In the genomic region with DNA sequence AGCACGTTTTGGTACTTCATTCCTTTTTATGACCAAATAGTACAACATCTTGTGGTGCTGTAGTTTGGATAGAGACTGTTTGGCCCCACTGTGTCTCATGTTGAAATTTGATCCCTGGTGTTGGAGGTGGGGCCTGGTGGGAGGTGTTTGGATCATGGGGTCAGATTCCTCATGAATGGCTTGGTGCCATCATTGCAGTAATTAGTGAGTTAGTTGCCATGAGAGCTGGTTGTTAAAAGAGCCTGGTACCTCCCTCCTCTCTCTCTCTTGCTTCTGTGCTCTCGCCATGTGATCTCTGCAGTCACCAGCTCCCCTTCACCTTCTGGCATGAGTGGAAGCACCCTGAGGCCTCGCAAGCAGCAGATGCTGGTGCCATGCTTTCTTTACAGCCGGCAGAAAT, we compare ENCODE assay signal across 23 cellular contexts. TPM values are rescaled to one million over a fixed set of nuclear protein-coding genes. Genes with fewer than 3 reads are reported as not detected.
DNase-seq lines count a peak whose midpoint lies in the region; ATAC-seq, FAIRE-seq and TF ChIP-seq lines count a peak whose summit lies in the region.
"Had no signal": no experiment of that assay in that cellular context is flagged by ENCODE, and none has a peak within 500 bp of the region (broad histone marks: within the 10 kb centered on the region; RNA-seq: fewer than 3 reads in every experiment).

No MANE protein-coding gene starts in this region.

- no peak for TF ChIP-seq RAD21 in HepG2 (CRISPR knock-in tag; IDR thresholded peaks at IDR 0.05)

- intact Hi-C loops in HepG2 (cut with micrococcal nuclease; ENCODE audit: unreplicated experiment): no loop called here
- intact Hi-C loops in heart left ventricle (cut with DNase I): no loop called here

- CTCF ChIA-PET in HepG2 (lab: Yijun Ruan, JAX; ENCODE audit: low intra/inter-chr PET ratio, low total read pairs): no interaction called here

- H4K20me1 ChIP-seq in HepG2 (ENCODE audit: insufficient read depth, low read length): no peaks in the 10 kb centered on the region

- no peak for TF ChIP-seq CTCF in HepG2 (CRISPR knock-in tag; IDR thresholded peaks at IDR 0.05)
- TF ChIP-seq CTCF in heart left ventricle (IDR thresholded peaks at IDR 0.05): no peak

- FAIRE-seq in HepG2 (lab: Jason Lieb, UNC): peak; percentile 49
- FAIRE-seq: D721Med had no signal

- peaks cover 10% of the 10 kb centered on the region; the same call in 1 of the 2 replicates for H3K4me1 ChIP-seq in HepG2 (ENCODE audit: insufficient read depth, low read length)
- no peaks in the 10 kb centered on the region for H3K4me1 ChIP-seq in heart left ventricle
- H3K4me1 ChIP-seq: left lung, sigmoid colon, SJCRH30, upper lobe of right lung had no signal

- DNase-seq in Daoy (ENCODE audit: low read depth): peak; percentile 15
- DNase-seq in NCI-H146 (lab: John Stamatoyannopoulos, UW): peak; percentile 63
- DNase-seq in RPMI7951 (ENCODE audit: low read depth): peak; percentile 53
- DNase-seq in HepG2 (ENCODE audit: low spot score): no peak
- no peak for DNase-seq in NK-92 (lab: John Stamatoyannopoulos, UW; ENCODE audit: unreplicated experiment)
- no peak for DNase-seq in heart left ventricle
- DNase-seq: activated CD4-positive, alpha-beta T cell treated with anti-CD3 and anti-CD28 coated beads for 48 hours; activated naive CD4-positive, alpha-beta T cell treated with anti-CD3 and anti-CD28 coated beads, Interleukin-2, amount 10 ng/mL, durations not matched to agents 7 days and 5 days; H7; heart right ventricle; KG1; left lung; MV-4-11; NCI-H2081 treated with DMSO at 0.1 percent for 48 hours; NCI-H526; ovary; PC-3; sigmoid colon; upper lobe of right lung had no signal

- H3K4me2 ChIP-seq in HepG2 (ENCODE audit: low read depth, low read length): no peak overlapping the region

- in situ Hi-C loops in HepG2 (cut with HindIII; ENCODE audit: extremely low pct_ligation_motif_present, low pct_unique_long_range_greater_than_20kb): no loop called here

- H3K36me3 ChIP-seq in HepG2 (replicated peaks in 1 of 2; ENCODE audit: control insufficient read depth in 1 of 2, insufficient read depth in 2 of 2, low read length in 2 of 2) (no peaks in the 10 kb centered on the region), heart left ventricle (no peaks in the 10 kb centered on the region)
- H3K36me3 ChIP-seq: cardiac muscle cell, heart right ventricle, left lung, ovary, sigmoid colon, SJCRH30, upper lobe of right lung had no signal

- H3K27me3 ChIP-seq in HepG2 (ENCODE audit: control insufficient read depth in 1 of 2, insufficient read depth in 2 of 2, low read length in 2 of 2) (no peaks in the 10 kb centered on the region), heart left ventricle (no peaks in the 10 kb centered on the region)
- H3K27me3 ChIP-seq: cardiac muscle cell, heart right ventricle, left lung, ovary, sigmoid colon, SJCRH30, upper lobe of right lung had no signal

- H3K9ac ChIP-seq in HepG2 (ENCODE audit: insufficient read depth, low read depth, low read length): no peak overlapping the region

- H3K27ac ChIP-seq in HepG2 (ENCODE audit: extremely low read length, insufficient read depth, low read length) (no peak overlapping the region), heart left ventricle (no peak overlapping the region)
- H3K27ac ChIP-seq: cardiac muscle cell, heart right ventricle, left lung, ovary, sigmoid colon, SJCRH30, upper lobe of right lung had no signal

- ATAC-seq in HepG2 (no peak; the same call in 2 of the 3 replicates), GM21723 (IDR thresholded peaks at IDR 0.05; ENCODE audit: unreplicated experiment) (no peak), heart left ventricle (no peak)
- ATAC-seq: heart right ventricle, left lung, PC-3, upper lobe of right lung had no signal

- no peaks in the 10 kb centered on the region for H3K79me2 ChIP-seq in HepG2 (ENCODE audit: insufficient read depth, low read length)

- TF ChIP-seq EP300 in HepG2 (IDR thresholded peaks at IDR 0.05; ENCODE audit: low read depth in 2 of 2, low read length in 2 of 2): no peak
- TF ChIP-seq EP300 in HepG2 (CRISPR knock-in tag; IDR thresholded peaks at IDR 0.05; ENCODE audit: borderline replicate concordance): no peak

- no peaks in the 10 kb centered on the region for H3K9me3 ChIP-seq in HepG2 (ENCODE audit: low read length)
- H3K9me3 ChIP-seq in heart left ventricle: no peaks in the 10 kb centered on the region
- H3K9me3 ChIP-seq: heart right ventricle, left lung, ovary, sigmoid colon, SJCRH30, upper lobe of right lung had no signal

- no peak for TF ChIP-seq POLR2A in HepG2 (IDR thresholded peaks at IDR 0.05; ENCODE audit: insufficient read depth in 1 of 2, low read depth in 2 of 2, low read length in 2 of 2)
- no peak for TF ChIP-seq POLR2A in heart left ventricle (IDR thresholded peaks at IDR 0.05)

- 45% methylated on average over 4 of the region's 4 CpGs for WGBS in HepG2 (ENCODE audit: low lambda C conversion rate)
- WGBS in heart left ventricle, 4 donors: 80 to 86% (median 80%) methylated on average over 4 of the region's 4 CpGs

- POLR2A ChIA-PET in HepG2 (lab: Yijun Ruan, JAX): no interaction called here

- H2AFZ ChIP-seq in HepG2 (ENCODE audit: low read length): no peak overlapping the region

- H3K4me3 ChIP-seq in HepG2 (replicated peaks in 1 of 3; ENCODE audit: insufficient read depth in 1 of 3, low read depth in 2 of 3, low read length in 3 of 3) (no peak overlapping the region), heart left ventricle (no peak overlapping the region)
- H3K4me3 ChIP-seq: cardiac muscle cell, heart right ventricle, left lung, ovary, sigmoid colon, SJCRH30, upper lobe of right lung had no signal

- no TSS peak for BruUV-seq in HepG2 (replicated peaks; lab: Mats Ljungman, UMichigan)

TF ChIP-seq in HepG2, 621 proteins besides CTCF, POLR2A, EP300 and RAD21 (continues in another document):
- no peak for TF ChIP-seq SOX6 (IDR thresholded peaks at IDR 0.05)
- no peak for TF ChIP-seq SOX6 (CRISPR knock-in tag; IDR thresholded peaks at IDR 0.05)
- TF ChIP-seq ZNF543 (CRISPR knock-in tag; IDR thresholded peaks at IDR 0.05): no peak
- TF ChIP-seq, protein P1, sequence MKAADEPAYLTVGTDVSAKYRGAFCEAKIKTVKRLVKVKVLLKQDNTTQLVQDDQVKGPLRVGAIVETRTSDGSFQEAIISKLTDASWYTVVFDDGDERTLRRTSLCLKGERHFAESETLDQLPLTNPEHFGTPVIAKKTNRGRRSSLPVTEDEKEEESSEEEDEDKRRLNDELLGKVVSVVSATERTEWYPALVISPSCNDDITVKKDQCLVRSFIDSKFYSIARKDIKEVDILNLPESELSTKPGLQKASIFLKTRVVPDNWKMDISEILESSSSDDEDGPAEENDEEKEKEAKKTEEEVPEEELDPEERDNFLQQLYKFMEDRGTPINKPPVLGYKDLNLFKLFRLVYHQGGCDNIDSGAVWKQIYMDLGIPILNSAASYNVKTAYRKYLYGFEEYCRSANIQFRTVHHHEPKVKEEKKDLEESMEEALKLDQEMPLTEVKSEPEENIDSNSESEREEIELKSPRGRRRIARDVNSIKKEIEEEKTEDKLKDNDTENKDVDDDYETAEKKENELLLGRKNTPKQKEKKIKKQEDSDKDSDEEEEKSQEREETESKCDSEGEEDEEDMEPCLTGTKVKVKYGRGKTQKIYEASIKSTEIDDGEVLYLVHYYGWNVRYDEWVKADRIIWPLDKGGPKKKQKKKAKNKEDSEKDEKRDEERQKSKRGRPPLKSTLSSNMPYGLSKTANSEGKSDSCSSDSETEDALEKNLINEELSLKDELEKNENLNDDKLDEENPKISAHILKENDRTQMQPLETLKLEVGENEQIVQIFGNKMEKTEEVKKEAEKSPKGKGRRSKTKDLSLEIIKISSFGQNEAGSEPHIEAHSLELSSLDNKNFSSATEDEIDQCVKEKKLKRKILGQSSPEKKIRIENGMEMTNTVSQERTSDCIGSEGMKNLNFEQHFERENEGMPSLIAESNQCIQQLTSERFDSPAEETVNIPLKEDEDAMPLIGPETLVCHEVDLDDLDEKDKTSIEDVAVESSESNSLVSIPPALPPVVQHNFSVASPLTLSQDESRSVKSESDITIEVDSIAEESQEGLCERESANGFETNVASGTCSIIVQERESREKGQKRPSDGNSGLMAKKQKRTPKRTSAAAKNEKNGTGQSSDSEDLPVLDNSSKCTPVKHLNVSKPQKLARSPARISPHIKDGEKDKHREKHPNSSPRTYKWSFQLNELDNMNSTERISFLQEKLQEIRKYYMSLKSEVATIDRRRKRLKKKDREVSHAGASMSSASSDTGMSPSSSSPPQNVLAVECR (CRISPR knock-in tag; IDR thresholded peaks at IDR 0.05; ENCODE audit: borderline replicate concordance): no peak
- TF ChIP-seq ATF7 (IDR thresholded peaks at IDR 0.05): no peak
- TF ChIP-seq ATF7 (CRISPR knock-in tag; IDR thresholded peaks at IDR 0.05): no peak
- TF ChIP-seq MEIS1 (CRISPR knock-in tag; IDR thresholded peaks at IDR 0.05; ENCODE audit: borderline replicate concordance): no peak

RNA-seq across cellular contexts. Expression of a gene that starts 50.9 kb away (rescaled TPM):
- total RNA-seq in Daoy (2014; rRNA removed; shearing (Covaris generic)): 56.2 and 66.9 TPM in 2 replicates
- 58.5 and 69.2 TPM in 2 replicates for total RNA-seq in RPMI7951 (2014; rRNA removed; shearing (Covaris generic))
- total RNA-seq in HepG2 (2016; rRNA removed; fragmentation: Illumina TruSeq; extraction: Trizol) (48.8 and 66.9 TPM in 2 replicates), heart left ventricle (1 to 10 TPM in 1 of 9 donors, under 1 TPM in 8; 0.19 to 7.4 (median 0.48) TPM)
- total RNA-seq in HepG2 (2016; cell fraction: cytosol; rRNA removed; fragmentation: Illumina TruSeq; extraction: Trizol; ENCODE audit: low read depth): 17.2 and 17.9 TPM in 2 replicates
- total RNA-seq in HepG2 (2016; cell fraction: insoluble cytoplasmic fraction; rRNA removed; fragmentation: Illumina TruSeq; extraction: Trizol): 51.2 and 65.6 TPM in 2 replicates
- total RNA-seq in HepG2 (2016; cell fraction: membrane; rRNA removed; fragmentation: Illumina TruSeq; extraction: Trizol): 23.8 and 28.9 TPM in 2 replicates
- total RNA-seq in HepG2 (2016; cell fraction: nucleus; rRNA removed; fragmentation: Illumina TruSeq; extraction: Trizol): 27.0 and 29.9 TPM in 2 replicates
- polyA plus RNA-seq in HepG2 (2011; rRNA removed) (13.5 and 22.8 TPM in 2 replicates), heart left ventricle (under 1 TPM; 0.46 to 0.64 TPM)
- 15.0 and 23.3 TPM in 2 replicates for polyA plus RNA-seq in HepG2 (2011; cell fraction: cytosol; rRNA removed)
- 9.2 and 13.0 TPM in 2 replicates for polyA plus RNA-seq in HepG2 (2011; cell fraction: nucleus; rRNA removed)
- 7.8 and 19.4 TPM in 2 replicates for polyA plus RNA-seq in HepG2 (2012)
- polyA plus RNA-seq in HepG2 (2016; cell fraction: cytosol; fragmentation: Illumina TruSeq; extraction: Trizol; ENCODE audit: low read depth): 3.3 and 5.6 TPM in 2 replicates
- polyA plus RNA-seq in HepG2 (2016; cell fraction: insoluble cytoplasmic fraction; fragmentation: Illumina TruSeq; extraction: Trizol; ENCODE audit: low read depth): 62.0 and 66.5 TPM in 2 replicates
- 9.1 and 10.8 TPM in 2 replicates for polyA plus RNA-seq in HepG2 (2016; cell fraction: membrane; fragmentation: Illumina TruSeq; extraction: Trizol; ENCODE audit: low read depth)
- 35.6 and 38.5 TPM in 2 replicates for polyA plus RNA-seq in HepG2 (2016; cell fraction: nucleus; fragmentation: Illumina TruSeq; extraction: Trizol; ENCODE audit: insufficient read depth, low read depth)
- polyA minus RNA-seq in HepG2 (2011; rRNA and poly(A)+ RNA removed; ENCODE audit: low replicate concordance): 29.4 and 107 TPM in 2 replicates
- polyA minus RNA-seq in HepG2 (2011; cell fraction: cytosol; rRNA and poly(A)+ RNA removed): 12.9 and 17.8 TPM in 2 replicates
- 9.4 and 16.4 TPM in 2 replicates for polyA minus RNA-seq in HepG2 (2011; cell fraction: nucleus; rRNA and poly(A)+ RNA removed)

Comparison
In these comparisons a context has a peak if more than half of its experiments do, and no peak if none do; other contexts are left out.
1. DNase-seq: peak in Daoy (single experiment), NCI-H146 (single experiment) and RPMI7951 (single experiment); none in HepG2 (single experiment), NK-92 (single experiment) and heart left ventricle (0 of 5).